Comparison of ENCODE assay signal across 1 cellular context in the genomic region with DNA sequence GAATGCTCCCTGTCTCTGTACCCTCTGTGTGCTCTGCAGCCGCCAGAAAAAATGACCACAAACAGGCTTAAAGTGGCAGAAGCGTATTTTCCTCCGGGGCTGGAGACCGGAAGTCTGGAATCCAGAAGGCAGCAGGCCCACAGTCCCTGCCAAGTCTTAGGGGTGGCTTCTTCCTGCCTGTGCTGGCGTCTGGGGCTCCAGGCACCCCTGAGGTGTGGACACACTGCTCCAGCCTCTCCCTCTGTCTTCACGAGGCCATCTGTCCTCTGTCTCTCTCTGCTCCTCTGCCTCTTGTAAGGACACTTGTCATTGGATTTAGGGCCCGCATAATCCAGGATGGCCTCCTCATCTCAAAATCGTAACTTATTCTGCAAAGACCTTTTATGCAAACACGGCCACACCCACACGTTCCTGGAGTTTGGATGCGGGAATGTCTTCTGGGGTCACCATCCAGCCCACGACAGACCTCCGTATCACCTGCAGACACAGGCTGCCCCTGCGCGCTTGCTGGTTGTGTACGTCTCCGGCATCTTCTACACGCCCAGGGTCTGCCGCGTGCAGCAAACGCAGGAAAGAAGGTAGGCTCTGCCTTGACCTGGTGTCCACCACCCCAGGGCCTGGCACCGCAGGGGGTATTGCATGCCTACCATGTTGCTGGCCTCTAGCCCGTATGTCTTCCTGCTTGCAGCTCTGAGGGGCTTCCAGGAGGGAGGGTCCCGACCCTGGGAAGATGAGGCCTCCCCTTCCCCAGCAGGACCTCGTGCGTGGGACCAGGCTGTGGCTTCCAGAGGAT.
TF ChIP-seq lines count a peak whose summit lies in the region.

No MANE protein-coding gene starts in this region.

TF ChIP-seq in H1, 55 proteins besides CTCF, POLR2A, EP300 and RAD21:
- TF ChIP-seq TAF1 (IDR thresholded peaks at IDR 0.05; ENCODE audit: low read depth, low read length), result no peak
- TF ChIP-seq PHF8 (conservative IDR thresholded peaks at IDR 0.05; ENCODE audit: low read depth, low read length), result no peak
- no peak for TF ChIP-seq BRCA1 (IDR thresholded peaks at IDR 0.05; ENCODE audit: low read depth, low read length)
- TF ChIP-seq ASH2L (IDR thresholded peaks at IDR 0.05; ENCODE audit: low read length), result no peak
- TF ChIP-seq TBP (IDR thresholded peaks at IDR 0.05; ENCODE audit: low read depth, low read length), result no peak
- TF ChIP-seq KDM5A (IDR thresholded peaks at IDR 0.05; ENCODE audit: low read length), result no peak
- TF ChIP-seq CTBP2 (IDR thresholded peaks at IDR 0.05; ENCODE audit: borderline replicate concordance, insufficient read depth, insufficient read length, low read length), result no peak
- no peak for TF ChIP-seq MAFK (IDR thresholded peaks at IDR 0.05; ENCODE audit: low read depth, low read length)
- TF ChIP-seq GABPA (IDR thresholded peaks at IDR 0.05; ENCODE audit: borderline replicate concordance, insufficient read depth, low read length), result no peak
- no peak for TF ChIP-seq YY1 (IDR thresholded peaks at IDR 0.05; ENCODE audit: low read depth, low read length)
- no peak for TF ChIP-seq CREB1 (IDR thresholded peaks at IDR 0.05)
- TF ChIP-seq RFX5 (IDR thresholded peaks at IDR 0.05; ENCODE audit: borderline replicate concordance, low read depth, low read length), result no peak
- TF ChIP-seq EGR1 (IDR thresholded peaks at IDR 0.05; ENCODE audit: borderline replicate concordance, low read depth, low read length), result no peak
TF ChIP-seq in H1: peak in this region for 0.
